In genomic region chr22:50314081-50314454, GRCh38 we compare ENCODE assay signal across 10 cellular contexts. TPM values are rescaled to one million over a fixed set of nuclear protein-coding genes. Genes with fewer than 3 reads are reported as not detected.
DNase-seq lines count a peak whose midpoint lies in the region; ATAC-seq and TF ChIP-seq lines count a peak whose summit lies in the region.
"Had no signal": no experiment of that assay in that cellular context is flagged by ENCODE, and none has a peak within 500 bp of the region (broad histone marks: within the 10 kb centered on the region; RNA-seq: fewer than 3 reads in every experiment).

No MANE protein-coding gene starts in this region.

- H3K27me3 Mint-ChIP-seq in activated T-cell treated with anti-CD3 and anti-CD28 coated beads, Interleukin-2, amount 50 U/mL, for 72 hours (ENCODE audit: low read depth) = no peaks in the 10 kb centered on the region
- H3K27me3 Mint-ChIP-seq in effector memory CD8-positive, alpha-beta T cell = no peaks in the 10 kb centered on the region

- H3K4me3 Mint-ChIP-seq in activated T-cell treated with anti-CD3 and anti-CD28 coated beads, Interleukin-2, amount 50 U/mL, for 72 hours = peak overlapping the region; percentile 83 to 90
- H3K4me3 Mint-ChIP-seq in effector memory CD8-positive, alpha-beta T cell = peak overlapping the region; percentile 73 to 85

- H3K36me3 ChIP-seq in OCI-LY3 (replicated peaks; ENCODE audit: low read depth, low read length) (no peaks in the 10 kb centered on the region), thoracic aorta (no peaks in the 10 kb centered on the region)

- DNase-seq in activated T-cell treated with anti-CD3 and anti-CD28 coated beads, Interleukin-2, amount 50 U/mL, for 72 hours = no peak
- no peak for DNase-seq in activated T-cell treated with anti-CD3 and anti-CD28 coated beads, Interleukin-2, amount 50 U/mL, for 1 hour
- no peak for DNase-seq in effector memory CD8-positive, alpha-beta T cell
- DNase-seq in thoracic aorta (ENCODE audit: low spot score) (no peak), H4 (ENCODE audit: low spot score) (no peak), nucleus accumbens (lab: John Stamatoyannopoulos, UW) (no peak), cerebellum (ENCODE audit: low spot score) (no peak)
- DNase-seq: anterior cingulate cortex, NCI-H1694 treated with DMSO at 0.1 percent for 48 hours had no signal

- TF ChIP-seq CTCF in OCI-LY3 (IDR thresholded peaks at IDR 0.05; ENCODE audit: low read depth, low read length) (no peak), thoracic aorta (IDR thresholded peaks at IDR 0.05) (no peak)

- H4K20me1 ChIP-seq in OCI-LY3 (ENCODE audit: insufficient read depth, low read length) = no peaks in the 10 kb centered on the region

- peak overlapping the region; percentile 63 for H3K9ac ChIP-seq in OCI-LY3 (ENCODE audit: low read length)

- peaks cover 17% of the 10 kb centered on the region for H3K4me1 Mint-ChIP-seq in activated T-cell treated with anti-CD3 and anti-CD28 coated beads, Interleukin-2, amount 50 U/mL, for 72 hours (ENCODE audit: low read depth)
- peaks cover 17% of the 10 kb centered on the region in 2 donors for H3K4me1 Mint-ChIP-seq in effector memory CD8-positive, alpha-beta T cell (ENCODE audit: low read depth in 2 of 2)

- H3K4me2 ChIP-seq in OCI-LY3 (ENCODE audit: low read length) = peak overlapping the region; percentile 88

- H3K4me1 ChIP-seq in OCI-LY3 (ENCODE audit: low read length) (peaks cover 31% of the 10 kb centered on the region), thoracic aorta (ENCODE audit: control insufficient read depth in 1 of 2, low read depth in 2 of 2) (peaks cover 0 to 7% of the 10 kb centered on the region in 2 donors)

- H3K4me3 ChIP-seq in OCI-LY3 (ENCODE audit: low read length) (peak overlapping the region; percentile 79), thoracic aorta (peak overlapping the region; percentile 32)

- ATAC-seq in activated T-cell treated with anti-CD3 and anti-CD28 coated beads, Interleukin-2, amount 50 U/mL, for 72 hours (replicated peaks in 1 of 2) = no peak
- ATAC-seq in effector memory CD8-positive, alpha-beta T cell (replicated peaks) = no peak
- ATAC-seq in thoracic aorta (ENCODE audit: insufficient number of reproducible peaks, low FRiP score, low read depth) = no peak

- H3K27me3 ChIP-seq in OCI-LY3 (ENCODE audit: low read depth, low read length) (0 out of 2 replicates have a peak, but pooled peaks cover 6% of the 10 kb centered on the region), thoracic aorta (replicated peaks; ENCODE audit: insufficient read depth) (no peaks in the 10 kb centered on the region)

- no peaks in the 10 kb centered on the region for H3K36me3 Mint-ChIP-seq in activated T-cell treated with anti-CD3 and anti-CD28 coated beads, Interleukin-2, amount 50 U/mL, for 72 hours (ENCODE audit: insufficient read depth in 2 of 2)
- H3K36me3 Mint-ChIP-seq in effector memory CD8-positive, alpha-beta T cell (ENCODE audit: insufficient read depth) = no peaks in the 10 kb centered on the region

- H3K27ac Mint-ChIP-seq in activated T-cell treated with anti-CD3 and anti-CD28 coated beads, Interleukin-2, amount 50 U/mL, for 72 hours = peak overlapping the region; percentile 11
- H3K27ac Mint-ChIP-seq in effector memory CD8-positive, alpha-beta T cell = peak overlapping the region; percentile 62 to 91

- H2AFZ ChIP-seq in OCI-LY3 (ENCODE audit: low read depth, low read length) = peak overlapping the region; percentile 72; the same call in 1 of the 2 replicates

- H3K27ac ChIP-seq in OCI-LY3 (ENCODE audit: low read length) (no peak overlapping the region), thoracic aorta (no peak overlapping the region)

- H3K9me3 ChIP-seq in OCI-LY3 (ENCODE audit: insufficient read depth, low read length) (no peaks in the 10 kb centered on the region), thoracic aorta (no peaks in the 10 kb centered on the region)

- H3K9me3 Mint-ChIP-seq in activated T-cell treated with anti-CD3 and anti-CD28 coated beads, Interleukin-2, amount 50 U/mL, for 72 hours = no peaks in the 10 kb centered on the region
- no peaks in the 10 kb centered on the region for H3K9me3 Mint-ChIP-seq in effector memory CD8-positive, alpha-beta T cell

- H3K79me2 ChIP-seq in OCI-LY3 (ENCODE audit: low read length) = no peaks in the 10 kb centered on the region

RNA-seq across cellular contexts. Expression of gene PLXNB2, which starts 6.6 kb away (rescaled TPM):
- 10 to 100 TPM; 30.2 to 34.0 TPM for total RNA-seq in activated T-cell treated with anti-CD3 and anti-CD28 coated beads, Interleukin-2, amount 50 U/mL, for 72 hours
- 100 to 1,000 TPM; 169 to 218 TPM for total RNA-seq in thoracic aorta
- 42.4 and 53.2 TPM in 2 replicates for total RNA-seq in H4 (2014; rRNA removed; shearing (Covaris generic))
- 102 TPM for total RNA-seq in cerebellum

RNA-seq across cellular contexts. Expression of gene DENND6B, which starts 12.7 kb away (rescaled TPM):
- 1 to 10 TPM; 6.4 to 8.5 TPM for total RNA-seq in activated T-cell treated with anti-CD3 and anti-CD28 coated beads, Interleukin-2, amount 50 U/mL, for 72 hours
- total RNA-seq in thoracic aorta = 1 to 10 TPM; 4.2 to 6.0 TPM
- 0.35 and 1.3 TPM in 2 replicates for total RNA-seq in H4 (2014; rRNA removed; shearing (Covaris generic))
- total RNA-seq in cerebellum = 19.6 TPM

RNA-seq across cellular contexts. Expression of gene PPP6R2, which starts 29.1 kb away (rescaled TPM):
- 10 to 100 TPM; 45.6 to 51.3 TPM for total RNA-seq in activated T-cell treated with anti-CD3 and anti-CD28 coated beads, Interleukin-2, amount 50 U/mL, for 72 hours
- total RNA-seq in thoracic aorta (10 to 100 TPM; 61.2 to 73.6 TPM), cerebellum (49.8 TPM)
- 22.9 and 32.1 TPM in 2 replicates for total RNA-seq in H4 (2014; rRNA removed; shearing (Covaris generic))

RNA-seq across cellular contexts. Expression of gene MAPK11, which starts 43.9 kb away (rescaled TPM):
- total RNA-seq in activated T-cell treated with anti-CD3 and anti-CD28 coated beads, Interleukin-2, amount 50 U/mL, for 72 hours = 10 to 100 TPM; 16.6 to 27.1 TPM
- total RNA-seq in thoracic aorta = 1 to 10 TPM; 5.8 to 8.8 TPM
- 4.0 and 5.5 TPM in 2 replicates for total RNA-seq in H4 (2014; rRNA removed; shearing (Covaris generic))
- total RNA-seq in cerebellum = 8.4 TPM

RNA-seq across cellular contexts. Expression of gene MAPK12, which starts 52.6 kb away (rescaled TPM):
- 10 to 100 TPM in 1 of 2 donors, 1 to 10 TPM in 1; 8.5 to 11.5 TPM for total RNA-seq in activated T-cell treated with anti-CD3 and anti-CD28 coated beads, Interleukin-2, amount 50 U/mL, for 72 hours
- total RNA-seq in thoracic aorta (10 to 100 TPM in 1 of 2 donors, 1 to 10 TPM in 1; 8.9 to 10.4 TPM), cerebellum (6.1 TPM)
- total RNA-seq in H4 (2014; rRNA removed; shearing (Covaris generic)) = 33.3 and 37.8 TPM in 2 replicates
